25 cellular contexts compared by ENCODE assay signal in genomic region chr2:25375371-25375988, GRCh38. TPM values are rescaled to one million over a fixed set of nuclear protein-coding genes. Genes with fewer than 3 reads are reported as not detected.
A peak's percentile ranks its signal among the peaks of the same experiment; 100 is the strongest.
DNase-seq lines count a peak whose midpoint lies in the region; ATAC-seq lines count a peak whose summit lies in the region.
"Had no signal": no experiment of that assay in that cellular context is flagged by ENCODE, and none has a peak within 500 bp of the region (broad histone marks: within the 10 kb centered on the region; RNA-seq: fewer than 3 reads in every experiment).

No MANE protein-coding gene starts in this region.

- H3K36me3 Mint-ChIP-seq in activated CD4-positive, alpha-beta T cell treated with anti-CD3 and anti-CD28 coated beads, Interleukin-2, amount 10 ng/mL, durations not matched to agents 7 days and 5 days (ENCODE audit: low read depth) = no peaks in the 10 kb centered on the region
- H3K36me3 Mint-ChIP-seq: natural killer cell had no signal

- peak overlapping the region; percentile 33 for H3K27ac ChIP-seq in cingulate gyrus (ENCODE audit: low read depth, low read length)
- H3K27ac ChIP-seq: ascending aorta, GM23248, right atrium auricular region had no signal

- H3K9me3 Mint-ChIP-seq in activated CD4-positive, alpha-beta T cell treated with anti-CD3 and anti-CD28 coated beads, Interleukin-2, amount 10 ng/mL, durations not matched to agents 7 days and 5 days = no peaks in the 10 kb centered on the region
- H3K9me3 Mint-ChIP-seq in stimulated activated naive CD8-positive, alpha-beta T cell treated with anti-CD3 and anti-CD28 coated beads, Interleukin-15, amount 100 ng/mL, for 72 hours = no peaks in the 10 kb centered on the region
- H3K9me3 Mint-ChIP-seq: activated T-cell treated with anti-CD3 and anti-CD28 coated beads, Interleukin-2, amount 50 U/mL, for 24 hours; dendritic cell treated with granulocyte-macrophage colony-stimulating factor and Interleukin-4, amounts not matched to agents 40 ng/mL and 50 ng/mL, for 4 days; natural killer cell; T-helper 2 cell treated with Interferon-gamma antibody and Interleukin-4, amounts not matched to agents 5 μg/mL and 100 μg/mL, for 36 hours had no signal

- peak overlapping the region; percentile 58 for H3K27ac Mint-ChIP-seq in activated CD4-positive, alpha-beta T cell treated with anti-CD3 and anti-CD28 coated beads, Interleukin-2, amount 10 ng/mL, durations not matched to agents 7 days and 5 days
- H3K27ac Mint-ChIP-seq in stimulated activated naive CD8-positive, alpha-beta T cell treated with anti-CD3 and anti-CD28 coated beads, Interleukin-15, amount 100 ng/mL, for 72 hours = peak overlapping the region in 1 of 2 donors; percentile 95
- H3K27ac Mint-ChIP-seq: dendritic cell treated with granulocyte-macrophage colony-stimulating factor and Interleukin-4, amounts not matched to agents 40 ng/mL and 50 ng/mL, for 4 days had no signal

- CTCF ChIA-PET in activated CD4-positive, alpha-beta T cell treated with anti-CD3 and anti-CD28 coated beads, Interleukin-2, amount 10 ng/mL, durations not matched to agents 7 days and 5 days (lab: Charles Lee) = interaction anchor here (0.7 to 3.7 kb wide), 12 partner anchors 9 to 223 kb away, joined by 3 to 32 read pairs (median 6); no protein-coding TSS in a partner anchor

- H3K4me1 Mint-ChIP-seq in activated CD4-positive, alpha-beta T cell treated with anti-CD3 and anti-CD28 coated beads, Interleukin-2, amount 10 ng/mL, durations not matched to agents 7 days and 5 days = peaks cover 52% of the 10 kb centered on the region
- peaks cover 47% of the 10 kb centered on the region for H3K4me1 Mint-ChIP-seq in stimulated activated naive CD8-positive, alpha-beta T cell treated with anti-CD3 and anti-CD28 coated beads, Interleukin-15, amount 100 ng/mL, for 72 hours

- DNase-seq in activated CD4-positive, alpha-beta T cell treated with anti-CD3 and anti-CD28 coated beads, Interleukin-2, amount 10 ng/mL, durations not matched to agents 7 days and 5 days = no peak
- no peak for DNase-seq in activated CD4-positive, alpha-beta T cell treated with anti-CD3 and anti-CD28 coated beads, Interleukin-2, amount 50 U/mL, for 4 hours
- DNase-seq in Kasumi-1 (lab: John Stamatoyannopoulos, UW) (peak; percentile 13 to 30), GOT3 (lab: John Stamatoyannopoulos, UW) (no peak), NCI-H2029 (lab: John Stamatoyannopoulos, UW) (no peak)
- DNase-seq in stimulated activated CD8-positive, alpha-beta memory T cell treated with anti-CD3 and anti-CD28 coated beads, Interleukin-4, amount 100 ng/mL, for 48 hours = peak; percentile 22
- DNase-seq in stimulated activated naive CD8-positive, alpha-beta T cell treated with anti-CD3 and anti-CD28 coated beads, Interleukin-15, amount 100 ng/mL, for 72 hours = no peak
- DNase-seq: activated CD4-positive, alpha-beta memory T cell treated with anti-CD3 and anti-CD28 coated beads for 36 hours; activated naive CD4-positive, alpha-beta T cell treated with anti-CD3 and anti-CD28 coated beads, Interleukin-2, amount 50 U/mL, for 16 hours; activated T-cell treated with anti-CD3 and anti-CD28 coated beads, Interleukin-2, amount 50 U/mL, for 24 hours; DMS79; GM23248; natural killer cell; NCI-H1092; NCI-H1930; NCI-H2227 treated with DMSO at 0.1 percent for 48 hours; NCI-H69; RPMI8226; SK-N-SH; transverse colon had no signal

- no peaks in the 10 kb centered on the region for H3K27me3 Mint-ChIP-seq in activated CD4-positive, alpha-beta T cell treated with anti-CD3 and anti-CD28 coated beads, Interleukin-2, amount 10 ng/mL, durations not matched to agents 7 days and 5 days
- no peaks in the 10 kb centered on the region for H3K27me3 Mint-ChIP-seq in stimulated activated naive CD8-positive, alpha-beta T cell treated with anti-CD3 and anti-CD28 coated beads, Interleukin-15, amount 100 ng/mL, for 72 hours
- H3K27me3 Mint-ChIP-seq: activated CD4-positive, alpha-beta memory T cell treated with anti-CD3 and anti-CD28 coated beads for 36 hours; activated T-cell treated with anti-CD3 and anti-CD28 coated beads, Interleukin-2, amount 50 U/mL, for 24 hours had no signal

- POLR2A ChIA-PET in activated CD4-positive, alpha-beta T cell treated with anti-CD3 and anti-CD28 coated beads, Interleukin-2, amount 10 ng/mL, durations not matched to agents 7 days and 5 days (lab: Charles Lee) = interaction anchor here (1.6 kb wide), 1 partner anchor 13 kb away, joined by 5 read pairs; no protein-coding TSS in a partner anchor

- ATAC-seq in stimulated activated naive CD8-positive, alpha-beta T cell treated with anti-CD3 and anti-CD28 coated beads, Interleukin-15, amount 100 ng/mL, for 72 hours = no peak
- ATAC-seq: natural killer cell had no signal

- no peak overlapping the region for H3K4me3 Mint-ChIP-seq in activated CD4-positive, alpha-beta T cell treated with anti-CD3 and anti-CD28 coated beads, Interleukin-2, amount 10 ng/mL, durations not matched to agents 7 days and 5 days
- H3K4me3 Mint-ChIP-seq in stimulated activated naive CD8-positive, alpha-beta T cell treated with anti-CD3 and anti-CD28 coated beads, Interleukin-15, amount 100 ng/mL, for 72 hours = no peak overlapping the region
- H3K4me3 Mint-ChIP-seq: dendritic cell treated with granulocyte-macrophage colony-stimulating factor and Interleukin-4, amounts not matched to agents 40 ng/mL and 50 ng/mL, for 4 days had no signal

RNA-seq across cellular contexts. Expression of gene DNMT3A, which starts 33.8 kb away (rescaled TPM):
- total RNA-seq in activated CD4-positive, alpha-beta T cell treated with anti-CD3 and anti-CD28 coated beads, Interleukin-2, amount 10 ng/mL, durations not matched to agents 7 days and 5 days = 10 to 100 TPM; 55.9 to 62.3 TPM

Comparison
In these comparisons a context has a peak if more than half of its experiments do, and no peak if none do; other contexts are left out.
1. DNase-seq: peak in Kasumi-1 (2 of 2) and stimulated activated CD8-positive, alpha-beta memory T cell treated with anti-CD3 and anti-CD28 coated beads, Interleukin-4, amount 100 ng/mL, for 48 hours (single experiment); none in activated CD4-positive, alpha-beta T cell treated with anti-CD3 and anti-CD28 coated beads, Interleukin-2, amount 10 ng/mL, durations not matched to agents 7 days and 5 days (single experiment), activated CD4-positive, alpha-beta T cell treated with anti-CD3 and anti-CD28 coated beads, Interleukin-2, amount 50 U/mL, for 4 hours (0 of 2), GOT3 (single experiment), NCI-H2029 (single experiment) and stimulated activated naive CD8-positive, alpha-beta T cell treated with anti-CD3 and anti-CD28 coated beads, Interleukin-15, amount 100 ng/mL, for 72 hours (0 of 2).